ENCODE assay signal across 1 cellular context in the genomic region with DNA sequence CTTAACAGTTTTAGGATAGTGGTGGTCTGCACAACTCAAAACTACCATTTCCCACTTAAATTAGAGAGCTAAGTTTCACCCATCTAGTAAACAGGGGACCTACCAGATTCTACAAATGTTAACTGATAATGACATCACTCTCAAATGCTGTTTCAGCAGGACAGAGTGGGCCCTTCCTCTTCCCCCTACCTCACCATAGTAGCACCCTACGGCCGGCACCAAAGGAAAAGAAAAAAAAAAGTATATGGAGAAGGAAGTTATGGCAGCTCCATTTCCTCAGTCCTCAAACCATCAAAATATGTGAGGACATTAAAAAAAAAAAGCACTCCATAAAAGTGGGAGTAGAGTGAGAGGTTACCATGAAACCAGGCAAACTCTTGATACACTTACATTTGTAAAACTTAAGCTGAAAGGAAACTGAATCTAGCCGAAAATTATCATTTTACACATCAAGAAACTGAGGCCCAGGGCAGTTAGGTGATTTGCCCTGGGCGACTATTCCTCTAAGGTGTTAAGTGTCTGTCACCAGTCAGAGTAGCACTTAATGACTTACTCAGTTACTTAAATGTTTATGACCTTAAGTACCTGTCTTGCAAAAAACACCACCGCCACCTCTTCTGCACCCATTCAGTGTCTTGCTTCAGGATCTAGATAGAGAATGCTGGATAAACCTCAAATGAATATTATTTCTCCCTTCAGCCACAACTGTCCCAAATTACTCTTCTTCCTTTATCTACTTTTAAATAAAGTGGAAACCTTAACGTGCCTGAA.
TF ChIP-seq lines count a peak whose summit lies in the region.

No MANE protein-coding gene starts in this region.

TF ChIP-seq in HEK293, 187 proteins besides CTCF, POLR2A, EP300 and RAD21 (continued from another document and continues in another):
- TF ChIP-seq, protein P1, sequence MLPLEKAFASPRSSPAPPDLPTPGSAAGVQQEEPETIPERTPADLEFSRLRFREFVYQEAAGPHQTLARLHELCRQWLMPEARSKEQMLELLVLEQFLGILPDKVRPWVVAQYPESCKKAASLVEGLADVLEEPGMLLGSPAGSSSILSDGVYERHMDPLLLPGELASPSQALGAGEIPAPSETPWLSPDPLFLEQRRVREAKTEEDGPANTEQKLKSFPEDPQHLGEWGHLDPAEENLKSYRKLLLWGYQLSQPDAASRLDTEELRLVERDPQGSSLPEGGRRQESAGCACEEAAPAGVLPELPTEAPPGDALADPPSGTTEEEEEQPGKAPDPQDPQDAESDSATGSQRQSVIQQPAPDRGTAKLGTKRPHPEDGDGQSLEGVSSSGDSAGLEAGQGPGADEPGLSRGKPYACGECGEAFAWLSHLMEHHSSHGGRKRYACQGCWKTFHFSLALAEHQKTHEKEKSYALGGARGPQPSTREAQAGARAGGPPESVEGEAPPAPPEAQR (tag by site-specific recombination; IDR thresholded peaks at IDR 0.05), result no peak
- TF ChIP-seq GLI2 (tag by site-specific recombination; IDR thresholded peaks at IDR 0.05; ENCODE audit: borderline replicate concordance, low read depth) (no peak), KLF1 (tag by site-specific recombination; IDR thresholded peaks at IDR 0.05) (no peak), ZBTB21 (tag by site-specific recombination; IDR thresholded peaks at IDR 0.05) (no peak), ZNF221 (tag by site-specific recombination; IDR thresholded peaks at IDR 0.05; ENCODE audit: borderline replicate concordance) (no peak), ZNF596 (tag by site-specific recombination; IDR thresholded peaks at IDR 0.05) (no peak), ZNF112 (tag by site-specific recombination; IDR thresholded peaks at IDR 0.05) (no peak), ZBTB20 (tag by site-specific recombination; IDR thresholded peaks at IDR 0.05) (no peak), ZXDB (tag by site-specific recombination; IDR thresholded peaks at IDR 0.05) (no peak), ZNF366 (tag by site-specific recombination; conservative IDR thresholded peaks at IDR 0.05) (no peak), ZNF843 (tag by site-specific recombination; IDR thresholded peaks at IDR 0.05) (no peak), ZNF600 (tag by site-specific recombination; IDR thresholded peaks at IDR 0.05) (0 out of 2 replicates have a peak, but pooled peaks have one; percentile 16), ZNF48 (tag by site-specific recombination; IDR thresholded peaks at IDR 0.05) (no peak), ZNF211 (tag by site-specific recombination; IDR thresholded peaks at IDR 0.05; ENCODE audit: low read depth) (no peak), KLF10 (tag by site-specific recombination; IDR thresholded peaks at IDR 0.05) (no peak), ZBTB8A (tag by site-specific recombination; IDR thresholded peaks at IDR 0.05) (no peak), WT1 (tag by site-specific recombination; IDR thresholded peaks at IDR 0.05) (no peak), ZNF223 (tag by site-specific recombination; IDR thresholded peaks at IDR 0.05) (no peak), ZNF140 (tag by site-specific recombination; IDR thresholded peaks at IDR 0.05) (no peak), SP7 (tag by site-specific recombination; IDR thresholded peaks at IDR 0.05) (no peak), ZSCAN16 (tag by site-specific recombination; IDR thresholded peaks at IDR 0.05) (no peak), SP3 (tag by site-specific recombination; IDR thresholded peaks at IDR 0.05) (no peak)
- TF ChIP-seq, protein P2, sequence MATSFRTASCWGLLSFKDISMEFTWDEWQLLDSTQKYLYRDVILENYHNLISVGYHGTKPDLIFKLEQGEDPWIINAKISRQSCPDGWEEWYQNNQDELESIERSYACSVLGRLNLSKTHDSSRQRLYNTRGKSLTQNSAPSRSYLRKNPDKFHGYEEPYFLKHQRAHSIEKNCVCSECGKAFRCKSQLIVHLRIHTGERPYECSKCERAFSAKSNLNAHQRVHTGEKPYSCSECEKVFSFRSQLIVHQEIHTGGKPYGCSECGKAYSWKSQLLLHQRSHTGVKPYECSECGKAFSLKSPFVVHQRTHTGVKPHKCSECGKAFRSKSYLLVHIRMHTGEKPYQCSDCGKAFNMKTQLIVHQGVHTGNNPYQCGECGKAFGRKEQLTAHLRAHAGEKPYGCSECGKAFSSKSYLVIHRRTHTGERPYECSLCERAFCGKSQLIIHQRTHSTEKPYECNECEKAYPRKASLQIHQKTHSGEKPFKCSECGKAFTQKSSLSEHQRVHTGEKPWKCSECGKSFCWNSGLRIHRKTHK (tag by site-specific recombination; IDR thresholded peaks at IDR 0.05), result no peak
- TF ChIP-seq, protein P3, sequence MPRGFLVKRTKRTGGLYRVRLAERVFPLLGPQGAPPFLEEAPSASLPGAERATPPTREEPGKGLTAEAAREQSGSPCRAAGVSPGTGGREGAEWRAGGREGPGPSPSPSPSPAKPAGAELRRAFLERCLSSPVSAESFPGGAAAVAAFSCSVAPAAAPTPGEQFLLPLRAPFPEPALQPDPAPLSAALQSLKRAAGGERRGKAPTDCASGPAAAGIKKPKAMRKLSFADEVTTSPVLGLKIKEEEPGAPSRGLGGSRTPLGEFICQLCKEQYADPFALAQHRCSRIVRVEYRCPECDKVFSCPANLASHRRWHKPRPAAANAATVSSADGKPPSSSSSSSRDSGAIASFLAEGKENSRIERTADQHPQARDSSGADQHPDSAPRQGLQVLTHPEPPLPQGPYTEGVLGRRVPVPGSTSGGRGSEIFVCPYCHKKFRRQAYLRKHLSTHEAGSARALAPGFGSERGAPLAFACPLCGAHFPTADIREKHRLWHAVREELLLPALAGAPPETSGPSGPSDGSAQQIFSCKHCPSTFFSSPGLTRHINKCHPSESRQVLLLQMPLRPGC (tag by site-specific recombination; IDR thresholded peaks at IDR 0.05), result no peak
- TF ChIP-seq, protein P4, sequence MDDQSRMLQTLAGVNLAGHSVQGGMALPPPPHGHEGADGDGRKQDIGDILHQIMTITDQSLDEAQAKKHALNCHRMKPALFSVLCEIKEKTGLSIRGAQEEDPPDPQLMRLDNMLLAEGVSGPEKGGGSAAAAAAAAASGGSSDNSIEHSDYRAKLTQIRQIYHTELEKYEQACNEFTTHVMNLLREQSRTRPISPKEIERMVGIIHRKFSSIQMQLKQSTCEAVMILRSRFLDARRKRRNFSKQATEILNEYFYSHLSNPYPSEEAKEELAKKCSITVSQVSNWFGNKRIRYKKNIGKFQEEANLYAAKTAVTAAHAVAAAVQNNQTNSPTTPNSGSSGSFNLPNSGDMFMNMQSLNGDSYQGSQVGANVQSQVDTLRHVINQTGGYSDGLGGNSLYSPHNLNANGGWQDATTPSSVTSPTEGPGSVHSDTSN (CRISPR knock-in tag; IDR thresholded peaks at IDR 0.05), result no peak
- TF ChIP-seq, protein P5, sequence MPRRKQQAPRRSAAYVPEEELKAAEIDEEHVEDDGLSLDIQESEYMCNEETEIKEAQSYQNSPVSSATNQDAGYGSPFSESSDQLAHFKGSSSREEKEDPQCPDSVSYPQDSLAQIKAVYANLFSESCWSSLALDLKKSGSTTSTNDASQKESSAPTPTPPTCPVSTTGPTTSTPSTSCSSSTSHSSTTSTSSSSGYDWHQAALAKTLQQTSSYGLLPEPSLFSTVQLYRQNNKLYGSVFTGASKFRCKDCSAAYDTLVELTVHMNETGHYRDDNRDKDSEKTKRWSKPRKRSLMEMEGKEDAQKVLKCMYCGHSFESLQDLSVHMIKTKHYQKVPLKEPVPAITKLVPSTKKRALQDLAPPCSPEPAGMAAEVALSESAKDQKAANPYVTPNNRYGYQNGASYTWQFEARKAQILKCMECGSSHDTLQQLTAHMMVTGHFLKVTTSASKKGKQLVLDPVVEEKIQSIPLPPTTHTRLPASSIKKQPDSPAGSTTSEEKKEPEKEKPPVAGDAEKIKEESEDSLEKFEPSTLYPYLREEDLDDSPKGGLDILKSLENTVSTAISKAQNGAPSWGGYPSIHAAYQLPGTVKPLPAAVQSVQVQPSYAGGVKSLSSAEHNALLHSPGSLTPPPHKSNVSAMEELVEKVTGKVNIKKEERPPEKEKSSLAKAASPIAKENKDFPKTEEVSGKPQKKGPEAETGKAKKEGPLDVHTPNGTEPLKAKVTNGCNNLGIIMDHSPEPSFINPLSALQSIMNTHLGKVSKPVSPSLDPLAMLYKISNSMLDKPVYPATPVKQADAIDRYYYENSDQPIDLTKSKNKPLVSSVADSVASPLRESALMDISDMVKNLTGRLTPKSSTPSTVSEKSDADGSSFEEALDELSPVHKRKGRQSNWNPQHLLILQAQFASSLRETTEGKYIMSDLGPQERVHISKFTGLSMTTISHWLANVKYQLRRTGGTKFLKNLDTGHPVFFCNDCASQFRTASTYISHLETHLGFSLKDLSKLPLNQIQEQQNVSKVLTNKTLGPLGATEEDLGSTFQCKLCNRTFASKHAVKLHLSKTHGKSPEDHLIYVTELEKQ (tag by site-specific recombination; IDR thresholded peaks at IDR 0.05; ENCODE audit: borderline replicate concordance), result no peak
- TF ChIP-seq, protein P6, sequence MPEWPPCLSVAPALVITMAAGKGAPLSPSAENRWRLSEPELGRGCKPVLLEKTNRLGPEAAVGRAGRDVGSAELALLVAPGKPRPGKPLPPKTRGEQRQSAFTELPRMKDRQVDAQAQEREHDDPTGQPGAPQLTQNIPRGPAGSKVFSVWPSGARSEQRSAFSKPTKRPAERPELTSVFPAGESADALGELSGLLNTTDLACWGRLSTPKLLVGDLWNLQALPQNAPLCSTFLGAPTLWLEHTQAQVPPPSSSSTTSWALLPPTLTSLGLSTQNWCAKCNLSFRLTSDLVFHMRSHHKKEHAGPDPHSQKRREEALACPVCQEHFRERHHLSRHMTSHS (tag by site-specific recombination; IDR thresholded peaks at IDR 0.05), result no peak
- TF ChIP-seq, protein P7, sequence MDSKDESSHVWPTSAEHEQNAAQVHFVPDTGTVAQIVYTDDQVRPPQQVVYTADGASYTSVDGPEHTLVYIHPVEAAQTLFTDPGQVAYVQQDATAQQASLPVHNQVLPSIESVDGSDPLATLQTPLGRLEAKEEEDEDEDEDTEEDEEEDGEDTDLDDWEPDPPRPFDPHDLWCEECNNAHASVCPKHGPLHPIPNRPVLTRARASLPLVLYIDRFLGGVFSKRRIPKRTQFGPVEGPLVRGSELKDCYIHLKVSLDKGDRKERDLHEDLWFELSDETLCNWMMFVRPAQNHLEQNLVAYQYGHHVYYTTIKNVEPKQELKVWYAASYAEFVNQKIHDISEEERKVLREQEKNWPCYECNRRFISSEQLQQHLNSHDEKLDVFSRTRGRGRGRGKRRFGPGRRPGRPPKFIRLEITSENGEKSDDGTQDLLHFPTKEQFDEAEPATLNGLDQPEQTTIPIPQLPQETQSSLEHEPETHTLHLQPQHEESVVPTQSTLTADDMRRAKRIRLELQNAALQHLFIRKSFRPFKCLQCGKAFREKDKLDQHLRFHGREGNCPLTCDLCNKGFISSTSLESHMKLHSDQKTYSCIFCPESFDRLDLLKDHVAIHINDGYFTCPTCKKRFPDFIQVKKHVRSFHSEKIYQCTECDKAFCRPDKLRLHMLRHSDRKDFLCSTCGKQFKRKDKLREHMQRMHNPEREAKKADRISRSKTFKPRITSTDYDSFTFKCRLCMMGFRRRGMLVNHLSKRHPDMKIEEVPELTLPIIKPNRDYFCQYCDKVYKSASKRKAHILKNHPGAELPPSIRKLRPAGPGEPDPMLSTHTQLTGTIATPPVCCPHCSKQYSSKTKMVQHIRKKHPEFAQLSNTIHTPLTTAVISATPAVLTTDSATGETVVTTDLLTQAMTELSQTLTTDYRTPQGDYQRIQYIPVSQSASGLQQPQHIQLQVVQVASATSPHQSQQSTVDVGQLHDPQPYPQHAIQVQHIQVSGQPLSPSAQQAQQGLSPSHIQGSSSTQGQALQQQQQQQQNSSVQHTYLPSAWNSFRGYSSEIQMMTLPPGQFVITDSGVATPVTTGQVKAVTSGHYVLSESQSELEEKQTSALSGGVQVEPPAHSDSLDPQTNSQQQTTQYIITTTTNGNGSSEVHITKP (tag by site-specific recombination; IDR thresholded peaks at IDR 0.05), result peak; percentile 99
- TF ChIP-seq, protein P8, sequence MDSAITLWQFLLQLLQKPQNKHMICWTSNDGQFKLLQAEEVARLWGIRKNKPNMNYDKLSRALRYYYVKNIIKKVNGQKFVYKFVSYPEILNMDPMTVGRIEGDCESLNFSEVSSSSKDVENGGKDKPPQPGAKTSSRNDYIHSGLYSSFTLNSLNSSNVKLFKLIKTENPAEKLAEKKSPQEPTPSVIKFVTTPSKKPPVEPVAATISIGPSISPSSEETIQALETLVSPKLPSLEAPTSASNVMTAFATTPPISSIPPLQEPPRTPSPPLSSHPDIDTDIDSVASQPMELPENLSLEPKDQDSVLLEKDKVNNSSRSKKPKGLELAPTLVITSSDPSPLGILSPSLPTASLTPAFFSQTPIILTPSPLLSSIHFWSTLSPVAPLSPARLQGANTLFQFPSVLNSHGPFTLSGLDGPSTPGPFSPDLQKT (IDR thresholded peaks at IDR 0.05; ENCODE audit: borderline replicate concordance, low read depth, low read length), result no peak
- TF ChIP-seq, protein P9, sequence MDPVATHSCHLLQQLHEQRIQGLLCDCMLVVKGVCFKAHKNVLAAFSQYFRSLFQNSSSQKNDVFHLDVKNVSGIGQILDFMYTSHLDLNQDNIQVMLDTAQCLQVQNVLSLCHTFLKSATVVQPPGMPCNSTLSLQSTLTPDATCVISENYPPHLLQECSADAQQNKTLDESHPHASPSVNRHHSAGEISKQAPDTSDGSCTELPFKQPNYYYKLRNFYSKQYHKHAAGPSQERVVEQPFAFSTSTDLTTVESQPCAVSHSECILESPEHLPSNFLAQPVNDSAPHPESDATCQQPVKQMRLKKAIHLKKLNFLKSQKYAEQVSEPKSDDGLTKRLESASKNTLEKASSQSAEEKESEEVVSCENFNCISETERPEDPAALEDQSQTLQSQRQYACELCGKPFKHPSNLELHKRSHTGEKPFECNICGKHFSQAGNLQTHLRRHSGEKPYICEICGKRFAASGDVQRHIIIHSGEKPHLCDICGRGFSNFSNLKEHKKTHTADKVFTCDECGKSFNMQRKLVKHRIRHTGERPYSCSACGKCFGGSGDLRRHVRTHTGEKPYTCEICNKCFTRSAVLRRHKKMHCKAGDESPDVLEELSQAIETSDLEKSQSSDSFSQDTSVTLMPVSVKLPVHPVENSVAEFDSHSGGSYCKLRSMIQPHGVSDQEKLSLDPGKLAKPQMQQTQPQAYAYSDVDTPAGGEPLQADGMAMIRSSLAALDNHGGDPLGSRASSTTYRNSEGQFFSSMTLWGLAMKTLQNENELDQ (tag by site-specific recombination; IDR thresholded peaks at IDR 0.05; ENCODE audit: low read depth), result no peak
- TF ChIP-seq, protein P10, sequence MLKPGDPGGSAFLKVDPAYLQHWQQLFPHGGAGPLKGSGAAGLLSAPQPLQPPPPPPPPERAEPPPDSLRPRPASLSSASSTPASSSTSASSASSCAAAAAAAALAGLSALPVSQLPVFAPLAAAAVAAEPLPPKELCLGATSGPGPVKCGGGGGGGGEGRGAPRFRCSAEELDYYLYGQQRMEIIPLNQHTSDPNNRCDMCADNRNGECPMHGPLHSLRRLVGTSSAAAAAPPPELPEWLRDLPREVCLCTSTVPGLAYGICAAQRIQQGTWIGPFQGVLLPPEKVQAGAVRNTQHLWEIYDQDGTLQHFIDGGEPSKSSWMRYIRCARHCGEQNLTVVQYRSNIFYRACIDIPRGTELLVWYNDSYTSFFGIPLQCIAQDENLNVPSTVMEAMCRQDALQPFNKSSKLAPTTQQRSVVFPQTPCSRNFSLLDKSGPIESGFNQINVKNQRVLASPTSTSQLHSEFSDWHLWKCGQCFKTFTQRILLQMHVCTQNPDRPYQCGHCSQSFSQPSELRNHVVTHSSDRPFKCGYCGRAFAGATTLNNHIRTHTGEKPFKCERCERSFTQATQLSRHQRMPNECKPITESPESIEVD (tag by site-specific recombination; IDR thresholded peaks at IDR 0.05), result peak; percentile 60
- TF ChIP-seq, protein P11, sequence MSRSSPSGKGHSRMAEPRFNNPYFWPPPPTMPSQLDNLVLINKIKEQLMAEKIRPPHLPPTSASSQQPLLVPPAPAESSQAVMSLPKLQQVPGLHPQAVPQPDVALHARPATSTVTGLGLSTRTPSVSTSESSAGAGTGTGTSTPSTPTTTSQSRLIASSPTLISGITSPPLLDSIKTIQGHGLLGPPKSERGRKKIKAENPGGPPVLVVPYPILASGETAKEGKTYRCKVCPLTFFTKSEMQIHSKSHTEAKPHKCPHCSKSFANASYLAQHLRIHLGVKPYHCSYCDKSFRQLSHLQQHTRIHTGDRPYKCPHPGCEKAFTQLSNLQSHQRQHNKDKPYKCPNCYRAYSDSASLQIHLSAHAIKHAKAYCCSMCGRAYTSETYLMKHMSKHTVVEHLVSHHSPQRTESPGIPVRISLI (tag by site-specific recombination; IDR thresholded peaks at IDR 0.05), result no peak
